18 cellular contexts compared by ENCODE assay signal in genomic region chr2:18900691-18901113, GRCh38.
DNase-seq lines count a peak whose midpoint lies in the region; ATAC-seq and TF ChIP-seq lines count a peak whose summit lies in the region.
"Had no signal": no experiment of that assay in that cellular context is flagged by ENCODE, and none has a peak within 500 bp of the region (broad histone marks: within the 10 kb centered on the region; RNA-seq: fewer than 3 reads in every experiment).

No MANE protein-coding gene starts in this region.

- intact Hi-C loops in right cardiac atrium (cut with DNase I): no loop called here
- intact Hi-C loops in sigmoid colon (cut with DNase I): no loop called here
- intact Hi-C loops in CD8-positive, alpha-beta T cell (cut with DNase I, micrococcal nuclease): no loop called here

- TF ChIP-seq POLR2A in sigmoid colon (IDR thresholded peaks at IDR 0.05): no peak

- no peak for TF ChIP-seq EP300 in sigmoid colon (IDR thresholded peaks at IDR 0.05)

- H3K4me1 ChIP-seq in ACC112 (ENCODE audit: control insufficient read depth, insufficient read depth, low read length, unreplicated experiment) (peaks cover 20% of the 10 kb centered on the region), right cardiac atrium (ENCODE audit: control insufficient read depth, insufficient read depth, low read length) (peaks cover 6% of the 10 kb centered on the region), sigmoid colon (peaks cover 0 to 22% (median 14%) of the 10 kb centered on the region in 4 donors)
- no peaks in the 10 kb centered on the region for H3K4me1 ChIP-seq in CD8-positive, alpha-beta T cell (ENCODE audit: insufficient read depth, low read length)
- H3K4me1 ChIP-seq: A549 had no signal

- CTCF ChIA-PET in CD8-positive, alpha-beta T cell (lab: Charles Lee): no interaction called here

- peak; percentile 56 to 68 for ATAC-seq in right cardiac atrium
- ATAC-seq in CD8-positive, alpha-beta T cell: no peak
- ATAC-seq: A549; PC-3; stimulated activated memory B cell treated with anti-CD40 and anti-IgM and Interleukin-4, amounts not matched to agents 10 μg/mL and 1 μg/mL and 100 μg/mL, for 72 hours had no signal

- no peaks in the 10 kb centered on the region for H3K9me3 ChIP-seq in right cardiac atrium (ENCODE audit: control insufficient read depth, low read length)
- H3K9me3 ChIP-seq in sigmoid colon: no peaks in the 10 kb centered on the region
- no peaks in the 10 kb centered on the region for H3K9me3 ChIP-seq in CD8-positive, alpha-beta T cell (ENCODE audit: low read length)
- H3K9me3 ChIP-seq: A549, Caco-2 had no signal

- H3K36me3 ChIP-seq in ACC112 (ENCODE audit: insufficient read depth, low read length) (no peaks in the 10 kb centered on the region), sigmoid colon (no peaks in the 10 kb centered on the region)
- H3K36me3 ChIP-seq in CD8-positive, alpha-beta T cell (ENCODE audit: insufficient read depth, low read length): no peaks in the 10 kb centered on the region

- H3K27me3 Mint-ChIP-seq in CD8-positive, alpha-beta T cell (ENCODE audit: low read depth): no peaks in the 10 kb centered on the region
- H3K27me3 Mint-ChIP-seq: activated naive CD8-positive, alpha-beta T cell treated with anti-CD3 and anti-CD28 coated beads, Interleukin-2, amount 10 ng/mL, durations not matched to agents 7 days and 5 days had no signal

- H3K79me2 ChIP-seq in ACC112 (ENCODE audit: control insufficient read depth, insufficient read depth, low read length, unreplicated experiment): no peaks in the 10 kb centered on the region

- H3K4me3 Mint-ChIP-seq in CD8-positive, alpha-beta T cell: no peak overlapping the region
- H3K4me3 Mint-ChIP-seq: activated naive CD8-positive, alpha-beta T cell treated with anti-CD3 and anti-CD28 coated beads, Interleukin-2, amount 10 ng/mL, durations not matched to agents 7 days and 5 days; stimulated activated memory B cell treated with anti-CD40 and anti-IgM and Interleukin-4, amounts not matched to agents 10 μg/mL and 1 μg/mL and 100 μg/mL, for 72 hours had no signal

- H3K9me3 Mint-ChIP-seq in CD8-positive, alpha-beta T cell: peaks cover 2% of the 10 kb centered on the region
- H3K9me3 Mint-ChIP-seq: stimulated activated memory B cell treated with anti-CD40 and anti-IgM and Interleukin-4, amounts not matched to agents 10 μg/mL and 1 μg/mL and 100 μg/mL, for 72 hours had no signal

- H3K4me3 ChIP-seq in ACC112 (ENCODE audit: low read depth, low read length) (peak overlapping the region; percentile 38; the same call in 1 of the 2 replicates), right cardiac atrium (ENCODE audit: low read length) (no peak overlapping the region), sigmoid colon (no peak overlapping the region)
- H3K4me3 ChIP-seq in CD8-positive, alpha-beta T cell (ENCODE audit: low read depth, low read length): no peak overlapping the region
- H3K4me3 ChIP-seq: A549 had no signal

- peak overlapping the region; percentile 87 for H3K27ac ChIP-seq in ACC112 (ENCODE audit: low read depth, low read length)
- peak overlapping the region; percentile 83 for H3K27ac ChIP-seq in right cardiac atrium (ENCODE audit: low read length)
- peak overlapping the region; percentile 34 to 59 (median 49) for H3K27ac ChIP-seq in sigmoid colon
- H3K27ac ChIP-seq in CD8-positive, alpha-beta T cell (ENCODE audit: low read depth, low read length): no peak overlapping the region
- H3K27ac ChIP-seq: A549 had no signal

- DNase-seq in brain pericyte (ENCODE audit: low read depth, low spot score) (peak; percentile 77), right cardiac atrium (peak in 1 of 3 donors; percentile 49), sigmoid colon (no peak), HuH-7.5 (ENCODE audit: low spot score) (no peak), NCI-H2029 treated with DMSO at 0.1 percent for 48 hours (lab: John Stamatoyannopoulos, UW) (no peak)
- no peak for DNase-seq in CD8-positive, alpha-beta T cell
- DNase-seq in activated effector memory CD4-positive, alpha-beta T cell treated with Interleukin-2 at 50 U/mL for 16 hours: no peak
- DNase-seq: activated CD8-positive, alpha-beta memory T cell treated with anti-CD3 and anti-CD28 coated beads, Interleukin-2, amount 50 U/mL, for 48 hours; activated naive CD8-positive, alpha-beta T cell treated with anti-CD3 and anti-CD28 coated beads, Interleukin-2, amount 10 ng/mL, durations not matched to agents 7 days and 5 days; Caco-2; KBM-7; NCI-H1436; NCI-H510A; PC-3; stimulated activated CD4-positive, alpha-beta T cell treated with anti-CD3 and anti-CD28 coated beads, Interleukin-4, amount 100 ng/mL, for 24 hours had no signal

- no peak overlapping the region for H3K27ac Mint-ChIP-seq in CD8-positive, alpha-beta T cell
- H3K27ac Mint-ChIP-seq: activated naive CD8-positive, alpha-beta T cell treated with anti-CD3 and anti-CD28 coated beads, Interleukin-2, amount 10 ng/mL, durations not matched to agents 7 days and 5 days; stimulated activated memory B cell treated with anti-CD40 and anti-IgM and Interleukin-4, amounts not matched to agents 10 μg/mL and 1 μg/mL and 100 μg/mL, for 72 hours had no signal

- TF ChIP-seq CTCF in sigmoid colon (IDR thresholded peaks at IDR 0.05): no peak
- no peak for TF ChIP-seq CTCF in CD8-positive, alpha-beta T cell (IDR thresholded peaks at IDR 0.05)

- H2AFZ ChIP-seq in ACC112 (ENCODE audit: low read length, unreplicated experiment): no peak overlapping the region

- H3K36me3 Mint-ChIP-seq in CD8-positive, alpha-beta T cell: peaks cover 2% of the 10 kb centered on the region
- H3K36me3 Mint-ChIP-seq: activated naive CD8-positive, alpha-beta T cell treated with anti-CD3 and anti-CD28 coated beads, Interleukin-2, amount 10 ng/mL, durations not matched to agents 7 days and 5 days; stimulated activated memory B cell treated with anti-CD40 and anti-IgM and Interleukin-4, amounts not matched to agents 10 μg/mL and 1 μg/mL and 100 μg/mL, for 72 hours had no signal

- no peaks in the 10 kb centered on the region for H3K27me3 ChIP-seq in ACC112 (ENCODE audit: insufficient read depth, low read length)
- no peaks in the 10 kb centered on the region for H3K27me3 ChIP-seq in right cardiac atrium (ENCODE audit: control insufficient read depth, insufficient read depth)
- H3K27me3 ChIP-seq in sigmoid colon: no peaks in the 10 kb centered on the region
- no peaks in the 10 kb centered on the region for H3K27me3 ChIP-seq in CD8-positive, alpha-beta T cell (ENCODE audit: insufficient read depth, low read length)

- POLR2A ChIA-PET in CD8-positive, alpha-beta T cell (lab: Charles Lee): no interaction called here

- no peaks in the 10 kb centered on the region for H3K4me1 Mint-ChIP-seq in CD8-positive, alpha-beta T cell (ENCODE audit: low read depth)
- H3K4me1 Mint-ChIP-seq: activated naive CD8-positive, alpha-beta T cell treated with anti-CD3 and anti-CD28 coated beads, Interleukin-2, amount 10 ng/mL, durations not matched to agents 7 days and 5 days had no signal
